Comparison of ENCODE assay signal across 32 cellular contexts in the genomic region with DNA sequence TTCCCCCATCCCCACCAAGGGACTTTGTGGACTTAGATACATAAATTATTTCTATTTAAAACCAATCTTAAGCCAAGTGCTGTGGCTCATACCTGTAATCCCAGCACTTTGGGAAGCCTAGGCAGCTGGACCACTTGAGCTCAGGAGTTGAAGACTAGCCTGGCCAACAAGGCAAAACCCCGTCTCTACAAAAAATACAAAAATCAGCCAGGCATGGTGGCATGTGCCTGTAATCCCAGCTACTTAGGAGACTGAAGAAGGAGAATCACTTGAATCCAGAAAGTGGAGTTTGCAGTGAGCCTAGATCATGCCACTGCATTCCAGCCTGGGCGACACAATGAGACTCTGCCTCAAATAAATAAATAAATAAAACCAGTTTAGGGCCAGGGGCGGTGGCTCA. TPM values are rescaled to one million over a fixed set of nuclear protein-coding genes. Genes with fewer than 3 reads are reported as not detected.
"Had no signal": no experiment of that assay in that cellular context is flagged by ENCODE, and none has a peak within 500 bp of the region (broad histone marks: within the 10 kb centered on the region; RNA-seq: fewer than 3 reads in every experiment).

No MANE protein-coding gene starts in this region.

- H3K9me3 ChIP-seq: ascending aorta, breast epithelium, colonic mucosa, esophagus squamous epithelium, gastroesophageal sphincter, heart right ventricle had no signal

- H3K36me3 Mint-ChIP-seq: activated naive CD8-positive, alpha-beta T cell treated with anti-CD3 and anti-CD28 coated beads, Interleukin-2, amount 10 ng/mL, durations not matched to agents 7 days and 5 days; brain had no signal

- H3K27ac Mint-ChIP-seq: activated CD4-positive, alpha-beta memory T cell treated with anti-CD3 and anti-CD28 coated beads, Interleukin-2, amount 10 ng/mL, durations not matched to agents 7 days and 5 days; activated CD4-positive, alpha-beta T cell treated with anti-CD3 and anti-CD28 coated beads, Interleukin-2, amount 10 ng/mL, durations not matched to agents 7 days and 5 days; activated naive CD4-positive, alpha-beta T cell treated with anti-CD3 and anti-CD28 coated beads, Interleukin-2, amount 50 U/mL, for 72 hours; activated naive CD8-positive, alpha-beta T cell treated with anti-CD3 and anti-CD28 coated beads, Interleukin-2, amount 10 ng/mL, durations not matched to agents 7 days and 5 days; activated T-cell treated with anti-CD3 and anti-CD28 coated beads, Interleukin-2, amount 50 U/mL, for 24 hours; activated T-helper 17 cell treated with anti-CD3 and anti-CD28 coated beads, Interleukin-2, amount 50 U/mL, for 72 hours; brain; T-helper 1 cell treated with Interleukin-12 subunit alpha and Interleukin-12 subunit beta and Interleukin-4 antibody, amounts not matched to agents 30 μg/mL and 1 μg/mL, for 36 hours had no signal

- H3K4me3 Mint-ChIP-seq: activated CD4-positive, alpha-beta memory T cell treated with anti-CD3 and anti-CD28 coated beads, Interleukin-2, amount 10 ng/mL, durations not matched to agents 7 days and 5 days; activated CD4-positive, alpha-beta T cell treated with anti-CD3 and anti-CD28 coated beads, Interleukin-2, amount 10 ng/mL, durations not matched to agents 7 days and 5 days; activated naive CD8-positive, alpha-beta T cell treated with anti-CD3 and anti-CD28 coated beads, Interleukin-2, amount 10 ng/mL, durations not matched to agents 7 days and 5 days; activated T-cell treated with anti-CD3 and anti-CD28 coated beads, Interleukin-2, amount 50 U/mL, for 24 hours; activated T-helper 17 cell treated with anti-CD3 and anti-CD28 coated beads, Interleukin-2, amount 50 U/mL, for 72 hours; brain; T-helper 1 cell treated with Interleukin-12 subunit alpha and Interleukin-12 subunit beta and Interleukin-4 antibody, amounts not matched to agents 30 μg/mL and 1 μg/mL, for 36 hours had no signal

- ATAC-seq: activated naive CD4-positive, alpha-beta T cell treated with anti-CD3 and anti-CD28 coated beads, Interleukin-2, amount 50 U/mL, for 72 hours; activated T-helper 17 cell treated with anti-CD3 and anti-CD28 coated beads, Interleukin-2, amount 50 U/mL, for 72 hours; gastroesophageal sphincter; heart right ventricle had no signal

- H3K36me3 ChIP-seq: ascending aorta, breast epithelium, cardiac muscle cell, colonic mucosa, esophagus squamous epithelium, gastroesophageal sphincter, heart right ventricle had no signal

- DNase-seq: activated CD4-positive, alpha-beta memory T cell treated with anti-CD3 and anti-CD28 coated beads, Interleukin-2, amount 10 ng/mL, durations not matched to agents 7 days and 5 days; activated CD4-positive, alpha-beta T cell treated with anti-CD3 and anti-CD28 coated beads for 4 hours; activated CD4-positive, alpha-beta T cell treated with anti-CD3 and anti-CD28 coated beads, Interleukin-2, amount 10 ng/mL, durations not matched to agents 7 days and 5 days; activated CD4-positive, alpha-beta T cell treated with anti-CD3 and anti-CD28 coated beads, Interleukin-2, amount 50 U/mL, for 4 hours; activated CD4-positive, CD25-positive, alpha-beta regulatory T cell; activated CD4-positive, CD25-positive, alpha-beta regulatory T cell treated with anti-CD3 and anti-CD28 coated beads, Interleukin-2, amount 50 U/mL, for 72 hours; activated CD8-positive, alpha-beta memory T cell treated with anti-CD3 and anti-CD28 coated beads, Interleukin-2, amount 50 U/mL, for 48 hours; activated effector memory CD4-positive, alpha-beta T cell treated with Interleukin-2 at 50 U/mL for 16 hours; activated gamma-delta T cell treated with Interleukin-2 at 50 U/mL for 16 hours; activated naive CD4-positive, alpha-beta T cell treated with Interleukin-2 at 50 U/mL for 16 hours; activated naive CD8-positive, alpha-beta T cell treated with anti-CD3 and anti-CD28 coated beads, Interleukin-2, amount 10 ng/mL, durations not matched to agents 7 days and 5 days; activated T-cell treated with anti-CD3 and anti-CD28 coated beads for 4 hours; activated T-cell treated with anti-CD3 and anti-CD28 coated beads, Interleukin-2, amount 50 U/mL, for 24 hours; central memory CD4-positive, alpha-beta T cell; cerebellar nuclear complex; colonic mucosa; effector CD8-positive, alpha-beta T cell; esophagus squamous epithelium; foreskin melanocyte; heart right ventricle had no signal

- H3K27ac ChIP-seq: ascending aorta, breast epithelium, cardiac muscle cell, colonic mucosa, epithelial cell of prostate, esophagus squamous epithelium, gastroesophageal sphincter, heart right ventricle had no signal

- H3K27me3 Mint-ChIP-seq: activated CD4-positive, alpha-beta memory T cell treated with anti-CD3 and anti-CD28 coated beads, Interleukin-2, amount 10 ng/mL, durations not matched to agents 7 days and 5 days; activated CD4-positive, alpha-beta T cell treated with anti-CD3 and anti-CD28 coated beads, Interleukin-2, amount 10 ng/mL, durations not matched to agents 7 days and 5 days; activated naive CD8-positive, alpha-beta T cell treated with anti-CD3 and anti-CD28 coated beads, Interleukin-2, amount 10 ng/mL, durations not matched to agents 7 days and 5 days; activated T-cell treated with anti-CD3 and anti-CD28 coated beads, Interleukin-2, amount 50 U/mL, for 24 hours; activated T-helper 17 cell treated with anti-CD3 and anti-CD28 coated beads, Interleukin-2, amount 50 U/mL, for 72 hours had no signal

- H3K4me3 ChIP-seq: ascending aorta, breast epithelium, cardiac muscle cell, colonic mucosa, esophagus squamous epithelium, gastroesophageal sphincter, heart right ventricle had no signal

- H3K27me3 ChIP-seq: ascending aorta, breast epithelium, colonic mucosa, esophagus squamous epithelium, gastroesophageal sphincter, heart right ventricle had no signal

- H3K9me3 Mint-ChIP-seq: activated CD4-positive, alpha-beta memory T cell treated with anti-CD3 and anti-CD28 coated beads, Interleukin-2, amount 10 ng/mL, durations not matched to agents 7 days and 5 days; activated CD4-positive, alpha-beta T cell treated with anti-CD3 and anti-CD28 coated beads, Interleukin-2, amount 10 ng/mL, durations not matched to agents 7 days and 5 days; activated naive CD4-positive, alpha-beta T cell treated with anti-CD3 and anti-CD28 coated beads, Interleukin-2, amount 50 U/mL, for 72 hours; activated naive CD8-positive, alpha-beta T cell treated with anti-CD3 and anti-CD28 coated beads, Interleukin-2, amount 10 ng/mL, durations not matched to agents 7 days and 5 days; activated T-cell treated with anti-CD3 and anti-CD28 coated beads, Interleukin-2, amount 50 U/mL, for 24 hours; activated T-helper 17 cell treated with anti-CD3 and anti-CD28 coated beads, Interleukin-2, amount 50 U/mL, for 72 hours; brain; T-helper 1 cell treated with Interleukin-12 subunit alpha and Interleukin-12 subunit beta and Interleukin-4 antibody, amounts not matched to agents 30 μg/mL and 1 μg/mL, for 36 hours had no signal

- H3K4me1 ChIP-seq: ascending aorta, breast epithelium, colonic mucosa, gastroesophageal sphincter had no signal

RNA-seq across cellular contexts. Expression of gene LAX1, which starts 4.5 kb away (rescaled TPM):
- total RNA-seq: ascending aorta, cardiac muscle cell, endothelial cell of umbilical vein, fibroblast of lung, fibroblast of villous mesenchyme had no signal
